In genomic region chr22:41801886-41802285, GRCh38 we compare ENCODE assay signal across 11 cellular contexts. TPM values are rescaled to one million over a fixed set of nuclear protein-coding genes. Genes with fewer than 3 reads are reported as not detected.
A peak's percentile ranks its signal among the peaks of the same experiment; 100 is the strongest.
DNase-seq lines count a peak whose midpoint lies in the region; ATAC-seq, FAIRE-seq and TF ChIP-seq lines count a peak whose summit lies in the region.
"Had no signal": no experiment of that assay in that cellular context is flagged by ENCODE, and none has a peak within 500 bp of the region (broad histone marks: within the 10 kb centered on the region; RNA-seq: fewer than 3 reads in every experiment).

No MANE protein-coding gene starts in this region.

- H3K27me3 Mint-ChIP-seq in WTC11 (ENCODE audit: low read depth), result no peaks in the 10 kb centered on the region

- H3K27me3 ChIP-seq in A673 (replicated peaks; ENCODE audit: insufficient read depth, low read depth, low read length, poor library complexity), result no peaks in the 10 kb centered on the region
- H3K27me3 ChIP-seq in iPS-20b (ENCODE audit: insufficient read depth, low read length), result no peaks in the 10 kb centered on the region
- no peaks in the 10 kb centered on the region for H3K27me3 ChIP-seq in body of pancreas

- intact Hi-C loops in A673 (cut with micrococcal nuclease; ENCODE audit: unreplicated experiment), result no loop called here
- intact Hi-C loops in body of pancreas (cut with DNase I), result no loop called here

- CTCF ChIA-PET in A673 (lab: Charles Lee) (no interaction called here), WTC11 (lab: Charles Lee) (interaction anchor here (1.8 to 3.2 kb wide), 5 partner anchors 56 to 139 kb away, joined by 7 to 76 read pairs (median 21); partner anchors contain the start of gene MEI1)

- peak overlapping the region; percentile 92; the same call in 1 of the 2 replicates for H3K9ac ChIP-seq in iPS-20b (ENCODE audit: low read depth, low read length)

- H3K4me1 ChIP-seq in A673 (ENCODE audit: insufficient read depth, low read length, poor library complexity, severe bottlenecking), result peaks cover 17% of the 10 kb centered on the region
- H3K4me1 ChIP-seq in iPS-20b (ENCODE audit: insufficient read depth, low read length), result peaks cover 7% of the 10 kb centered on the region
- peaks cover 30% of the 10 kb centered on the region for H3K4me1 ChIP-seq in body of pancreas

- TF ChIP-seq CTCF in A673 (conservative IDR thresholded peaks at IDR 0.05; ENCODE audit: low read depth, low read length) (no peak), WTC11 (IDR thresholded peaks at IDR 0.05) (no peak), body of pancreas (IDR thresholded peaks at IDR 0.05) (no peak)

- H3K4me3 Mint-ChIP-seq in WTC11, result peak overlapping the region; percentile 96

- no TSS peak for BruUV-seq in A673 (replicated peaks; lab: Mats Ljungman, UMichigan)

- H3K36me3 ChIP-seq in A673 (ENCODE audit: insufficient read depth, low read length, poor library complexity, severe bottlenecking), result no peaks in the 10 kb centered on the region
- H3K36me3 ChIP-seq in iPS-20b (ENCODE audit: insufficient read depth, low read depth, low read length), result no peaks in the 10 kb centered on the region
- H3K36me3 ChIP-seq in body of pancreas (replicated peaks in 1 of 2; ENCODE audit: insufficient read depth in 1 of 2, low read depth in 2 of 2), result no peaks in the 10 kb centered on the region

- FAIRE-seq in GM12892 (lab: Jason Lieb, UNC), result peak; percentile 80

- 32 to 35% methylated on average over 2 of the region's 2 CpGs for WGBS in body of pancreas, 2 donors

- TF ChIP-seq POLR2A in GM12892 (IDR thresholded peaks at IDR 0.05; ENCODE audit: low read depth, low read length), result no peak
- TF ChIP-seq POLR2A in body of pancreas (IDR thresholded peaks at IDR 0.05), result no peak

- H3K36me3 Mint-ChIP-seq in WTC11, result peaks cover 7% of the 10 kb centered on the region

- no peaks in the 10 kb centered on the region for H3K9me3 Mint-ChIP-seq in WTC11

- H3K27ac ChIP-seq in A673 (ENCODE audit: low read depth, low read length, poor library complexity, severe bottlenecking) (peak overlapping the region; percentile 95), iPS-20b (ENCODE audit: low read length) (no peak overlapping the region), body of pancreas (peak overlapping the region in 2 of 4 donors; percentile 75 to 86)

- peak overlapping the region; percentile 96 for H3K4me3 ChIP-seq in A673 (ENCODE audit: low read depth, low read length, poor library complexity, severe bottlenecking)
- peak overlapping the region; percentile 81 for H3K4me3 ChIP-seq in iPS-20b (ENCODE audit: low read length)
- no peak overlapping the region for H3K4me3 ChIP-seq in body of pancreas

- H3K4me1 Mint-ChIP-seq in WTC11, result peaks cover 30% of the 10 kb centered on the region

- POLR2A ChIA-PET in A673 (lab: Charles Lee; ENCODE audit: low non-redundant PET) (no interaction called here), WTC11 (lab: Charles Lee) (interaction anchor here (0.5 to 2.5 kb wide), 5 partner anchors 31 to 145 kb away, joined by 3 to 21 read pairs (median 6); partner anchors contain the start of genes CENPM and SREBF2)

- H3K27ac Mint-ChIP-seq in WTC11, result peak overlapping the region; percentile 86; the same call in 1 of the 2 replicates

- H3K9me3 ChIP-seq in A673 (ENCODE audit: low read depth, low read length, poor library complexity, severe bottlenecking) (no peaks in the 10 kb centered on the region), iPS-20b (ENCODE audit: insufficient read depth, low read depth, low read length) (no peaks in the 10 kb centered on the region), body of pancreas (no peaks in the 10 kb centered on the region)

- DNase-seq in A673 (ENCODE audit: low spot score) (no peak), GM12892 (ENCODE audit: insufficient read length) (no peak), WTC11 (ENCODE audit: low spot score) (no peak), NOMO-1 (lab: John Stamatoyannopoulos, UW; ENCODE audit: unreplicated experiment in 2 of 2) (no peak), hippocampal formation (lab: John Stamatoyannopoulos, UW) (no peak), T1000 (lab: John Stamatoyannopoulos, UW) (no peak), body of pancreas (no peak)
- DNase-seq: DMS 273 treated with DMSO at 0.1 percent for 48 hours, NCI-H1105 treated with DMSO at 0.1 percent for 48 hours, SHP77 treated with DMSO at 0.1 percent for 48 hours had no signal

- no peak for ATAC-seq in WTC11
- ATAC-seq in body of pancreas, result no peak

TF ChIP-seq in WTC11, 78 proteins besides CTCF, POLR2A, EP300 and RAD21 (continues in another document):
- TF ChIP-seq CBFB (CRISPR knock-in tag; IDR thresholded peaks at IDR 0.05; ENCODE audit: low read depth) (no peak), ATF6 (CRISPR knock-in tag; IDR thresholded peaks at IDR 0.05) (no peak), KAT7 (CRISPR knock-in tag; IDR thresholded peaks at IDR 0.05; ENCODE audit: borderline replicate concordance) (no peak), FOXP4 (CRISPR knock-in tag; IDR thresholded peaks at IDR 0.05) (no peak), ZBTB43 (CRISPR knock-in tag; IDR thresholded peaks at IDR 0.05) (no peak), IRF1 (CRISPR knock-in tag; IDR thresholded peaks at IDR 0.05) (no peak), GABPB1 (CRISPR knock-in tag; IDR thresholded peaks at IDR 0.05) (no peak), ZNF219 (CRISPR knock-in tag; IDR thresholded peaks at IDR 0.05; ENCODE audit: borderline replicate concordance) (no peak)

RNA-seq across cellular contexts. Expression of gene CCDC134, which starts 1.4 kb away (rescaled TPM):
- total RNA-seq in A673 (2021) (25.9 and 27.4 TPM in 2 replicates), WTC11 (2021) (19.0 to 21.3 TPM (median 19.2 TPM) in 3 replicates), body of pancreas (10 to 100 TPM in 1 of 2 donors, 1 to 10 TPM in 1; 3.1 to 13.5 TPM)
- polyA plus RNA-seq in GM12892 (2012; ENCODE audit: missing spikeins), result 6.9 TPM

RNA-seq across cellular contexts. Expression of gene SREBF2, which starts 31.0 kb away (rescaled TPM):
- 141 and 162 TPM in 2 replicates for total RNA-seq in A673 (2021)
- polyA plus RNA-seq in GM12892 (2012; ENCODE audit: missing spikeins), result 99.3 TPM
- 151 to 173 TPM (median 171 TPM) in 3 replicates for total RNA-seq in WTC11 (2021)
- total RNA-seq in body of pancreas, result 10 to 100 TPM; 40.2 to 68.6 TPM

Comparison
In these comparisons a context has a peak if more than half of its experiments do, and no peak if none do; other contexts are left out.
1. H3K4me3 ChIP-seq: peak in A673 (single experiment) and iPS-20b (single experiment); none in body of pancreas (0 of 2).